Comparison of ENCODE assay signal across 8 cellular contexts in the genomic region with DNA sequence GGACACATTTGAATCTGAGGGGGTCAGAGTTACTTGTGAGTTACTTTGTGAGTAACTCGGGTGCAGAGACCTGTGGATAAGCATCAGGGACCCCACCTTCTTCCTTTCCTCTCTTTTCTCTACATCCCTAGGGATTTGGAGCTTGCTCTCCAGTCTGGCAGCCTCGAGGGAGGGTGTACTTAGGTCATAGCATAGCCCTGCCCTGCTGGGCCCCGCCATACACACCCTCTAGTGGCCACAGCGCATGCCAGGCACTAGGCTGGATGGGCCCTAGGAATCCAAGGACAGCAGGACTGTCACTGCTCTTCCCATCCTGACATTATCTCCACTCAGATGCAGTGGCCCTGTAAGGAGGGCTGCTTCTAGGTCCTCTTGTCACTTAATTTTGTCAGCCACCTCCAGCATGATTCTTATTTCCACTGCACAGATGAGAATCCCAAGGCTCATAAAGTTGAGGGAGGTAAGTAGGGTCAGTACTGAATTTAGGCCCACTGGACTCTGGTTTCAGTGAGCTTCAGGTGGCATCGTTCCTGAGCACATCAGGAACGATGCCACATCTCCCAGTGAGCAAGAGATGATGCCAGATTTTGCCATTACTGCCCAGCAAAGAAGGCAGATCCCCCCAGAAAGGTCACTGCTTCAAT. TPM values are rescaled to one million over a fixed set of nuclear protein-coding genes. Genes with fewer than 3 reads are reported as not detected.
A peak's percentile ranks its signal among the peaks of the same experiment; 100 is the strongest.
DNase-seq lines count a peak whose midpoint lies in the region; ATAC-seq, FAIRE-seq and TF ChIP-seq lines count a peak whose summit lies in the region.

No MANE protein-coding gene starts in this region.

- DNase-seq in AG10803 (ENCODE audit: low read depth) (peak; percentile 82), GM12892 (ENCODE audit: insufficient read length) (no peak), NCI-H82 (lab: John Stamatoyannopoulos, UW) (peak; percentile 95), cerebellar cortex (ENCODE audit: low spot score) (peak; percentile 62), HepG2 (ENCODE audit: low spot score) (peak; percentile 67), GOT3 (lab: John Stamatoyannopoulos, UW) (no peak)

- H3K36me3 ChIP-seq in HepG2 (replicated peaks in 1 of 2; ENCODE audit: control insufficient read depth in 1 of 2, insufficient read depth in 2 of 2, low read length in 2 of 2), result no peaks in the 10 kb centered on the region

- H3K4me2 ChIP-seq in HepG2 (ENCODE audit: low read depth, low read length), result no peak overlapping the region

- FAIRE-seq in GM12892 (lab: Jason Lieb, UNC) (peak; percentile 5), HepG2 (lab: Jason Lieb, UNC) (peak; percentile 84)

- no peaks in the 10 kb centered on the region for H3K9me3 ChIP-seq in HepG2 (ENCODE audit: low read length)

- peaks cover 21% of the 10 kb centered on the region for H3K4me1 ChIP-seq in HepG2 (ENCODE audit: insufficient read depth, low read length)

- ATAC-seq in HepG2 (peak; percentile 76), HG03439 (IDR thresholded peaks at IDR 0.05; ENCODE audit: unreplicated experiment) (no peak), GM18873 (IDR thresholded peaks at IDR 0.05; ENCODE audit: low FRiP score, unreplicated experiment) (no peak)

- TF ChIP-seq POLR2A in GM12892 (IDR thresholded peaks at IDR 0.05; ENCODE audit: low read depth, low read length), result no peak
- TF ChIP-seq POLR2A in HepG2 (IDR thresholded peaks at IDR 0.05; ENCODE audit: insufficient read depth in 1 of 2, low read depth in 2 of 2, low read length in 2 of 2), result no peak

- H3K27me3 ChIP-seq in HepG2 (ENCODE audit: control insufficient read depth in 1 of 2, insufficient read depth in 2 of 2, low read length in 2 of 2), result no peaks in the 10 kb centered on the region; a peak in 1 of 5 replicates

- in situ Hi-C loops in HepG2 (cut with HindIII; ENCODE audit: extremely low pct_ligation_motif_present, low pct_unique_long_range_greater_than_20kb), result no loop called here

- H3K4me3 ChIP-seq in AG10803 (ENCODE audit: low read length), result no peak overlapping the region
- H3K4me3 ChIP-seq in HepG2 (replicated peaks in 1 of 3; ENCODE audit: insufficient read depth in 1 of 3, low read depth in 2 of 3, low read length in 3 of 3), result no peak overlapping the region

- TF ChIP-seq RAD21 in HepG2 (CRISPR knock-in tag; IDR thresholded peaks at IDR 0.05), result peak; percentile 91

- BruUV-seq in HepG2 (replicated peaks; lab: Mats Ljungman, UMichigan), result no TSS peak

- no peak for TF ChIP-seq EP300 in HepG2 (IDR thresholded peaks at IDR 0.05; ENCODE audit: low read depth in 2 of 2, low read length in 2 of 2)
- no peak for TF ChIP-seq EP300 in HepG2 (CRISPR knock-in tag; IDR thresholded peaks at IDR 0.05; ENCODE audit: borderline replicate concordance)

- no peak overlapping the region for H3K9ac ChIP-seq in HepG2 (ENCODE audit: insufficient read depth, low read depth, low read length)

- TF ChIP-seq CTCF in AG10803 (conservative IDR thresholded peaks at IDR 0.05; ENCODE audit: low read length) (peak; percentile 89), HepG2 (CRISPR knock-in tag; IDR thresholded peaks at IDR 0.05) (peak; percentile 94)

- H4K20me1 ChIP-seq in HepG2 (ENCODE audit: insufficient read depth, low read length), result 0 out of 2 replicates have a peak, but pooled peaks cover 2% of the 10 kb centered on the region

- H3K27ac ChIP-seq in HepG2 (ENCODE audit: extremely low read length, insufficient read depth, low read length), result no peak overlapping the region

- intact Hi-C loops in HepG2 (cut with micrococcal nuclease; ENCODE audit: unreplicated experiment), result loop anchor here (1.0 to 2.0 kb wide), 2 partner anchors 20 to 79 kb away; no protein-coding TSS in a partner anchor

- 3% methylated on average over 6 of the region's 6 CpGs for WGBS in HepG2 (ENCODE audit: low lambda C conversion rate)

- CTCF ChIA-PET in HepG2 (lab: Yijun Ruan, JAX; ENCODE audit: low intra/inter-chr PET ratio, low total read pairs), result interaction anchor here (1.1 to 2.0 kb wide), 3 partner anchors 77 to 95 kb away, joined by 4 to 13 read pairs (median 8); no protein-coding TSS in a partner anchor

- POLR2A ChIA-PET in HepG2 (lab: Yijun Ruan, JAX), result no interaction called here

- H2AFZ ChIP-seq in HepG2 (ENCODE audit: low read length), result no peak overlapping the region

- peaks cover 9% of the 10 kb centered on the region for H3K79me2 ChIP-seq in HepG2 (ENCODE audit: insufficient read depth, low read length)

TF ChIP-seq in HepG2, 621 proteins besides CTCF, POLR2A, EP300 and RAD21 (continues in another document):
- TF ChIP-seq ZNF615 (CRISPR knock-in tag; IDR thresholded peaks at IDR 0.05; ENCODE audit: borderline replicate concordance) (no peak), RXRA (CRISPR knock-in tag; IDR thresholded peaks at IDR 0.05) (peak; percentile 51; the same call in 1 of the 2 replicates), ZSCAN21 (CRISPR knock-in tag; IDR thresholded peaks at IDR 0.05; ENCODE audit: borderline replicate concordance) (peak; percentile 33; the same call in 1 of the 2 replicates), KMT2A (CRISPR knock-in tag; IDR thresholded peaks at IDR 0.05) (0 out of 2 replicates have a peak, but pooled peaks have one; percentile 25), SAP130 (CRISPR knock-in tag; IDR thresholded peaks at IDR 0.05; ENCODE audit: low read depth) (peak; percentile 40; the same call in 1 of the 2 replicates), U2AF2 (IDR thresholded peaks at IDR 0.05; ENCODE audit: low read depth, low read length) (no peak), ATF7-NPFF (CRISPR knock-in tag; IDR thresholded peaks at IDR 0.05; ENCODE audit: low read depth) (no peak), RARA (CRISPR knock-in tag; IDR thresholded peaks at IDR 0.05) (peak; percentile 19; the same call in 1 of the 2 replicates), ATF1 (CRISPR knock-in tag; IDR thresholded peaks at IDR 0.05) (no peak), CHD2 (IDR thresholded peaks at IDR 0.05; ENCODE audit: low read depth, low read length) (no peak), ZNF263 (CRISPR knock-in tag; IDR thresholded peaks at IDR 0.05) (peak; percentile 16; the same call in 1 of the 2 replicates), ZNF329 (CRISPR knock-in tag; IDR thresholded peaks at IDR 0.05; ENCODE audit: low read depth) (0 out of 2 replicates have a peak, but pooled peaks have one; percentile 37), SALL1 (CRISPR knock-in tag; IDR thresholded peaks at IDR 0.05) (peak; percentile 46; the same call in 1 of the 2 replicates)
- TF ChIP-seq, protein P1, sequence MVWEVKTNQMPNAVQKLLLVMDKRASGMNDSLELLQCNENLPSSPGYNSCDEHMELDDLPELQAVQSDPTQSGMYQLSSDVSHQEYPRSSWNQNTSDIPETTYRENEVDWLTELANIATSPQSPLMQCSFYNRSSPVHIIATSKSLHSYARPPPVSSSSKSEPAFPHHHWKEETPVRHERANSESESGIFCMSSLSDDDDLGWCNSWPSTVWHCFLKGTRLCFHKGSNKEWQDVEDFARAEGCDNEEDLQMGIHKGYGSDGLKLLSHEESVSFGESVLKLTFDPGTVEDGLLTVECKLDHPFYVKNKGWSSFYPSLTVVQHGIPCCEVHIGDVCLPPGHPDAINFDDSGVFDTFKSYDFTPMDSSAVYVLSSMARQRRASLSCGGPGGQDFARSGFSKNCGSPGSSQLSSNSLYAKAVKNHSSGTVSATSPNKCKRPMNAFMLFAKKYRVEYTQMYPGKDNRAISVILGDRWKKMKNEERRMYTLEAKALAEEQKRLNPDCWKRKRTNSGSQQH (CRISPR knock-in tag; IDR thresholded peaks at IDR 0.05; ENCODE audit: low read depth), result no peak

RNA-seq across cellular contexts. Expression of gene SMAD6, which starts 3.6 kb away (rescaled TPM):
- polyA plus RNA-seq in GM12892 (2012; ENCODE audit: missing spikeins), result not detected
- 2.6 and 4.4 TPM in 2 replicates for total RNA-seq in HepG2 (2016; rRNA removed; fragmentation: Illumina TruSeq; extraction: Trizol)
- 0.79 and 0.91 TPM in 2 replicates for total RNA-seq in HepG2 (2016; cell fraction: cytosol; rRNA removed; fragmentation: Illumina TruSeq; extraction: Trizol; ENCODE audit: low read depth)
- total RNA-seq in HepG2 (2016; cell fraction: insoluble cytoplasmic fraction; rRNA removed; fragmentation: Illumina TruSeq; extraction: Trizol), result 2.3 and 4.5 TPM in 2 replicates
- 2.0 and 2.2 TPM in 2 replicates for total RNA-seq in HepG2 (2016; cell fraction: membrane; rRNA removed; fragmentation: Illumina TruSeq; extraction: Trizol)
- total RNA-seq in HepG2 (2016; cell fraction: nucleus; rRNA removed; fragmentation: Illumina TruSeq; extraction: Trizol), result 7.0 and 9.1 TPM in 2 replicates
- polyA plus RNA-seq in HepG2 (2011; rRNA removed), result 3.1 and 3.3 TPM in 2 replicates
- 1.3 and 2.9 TPM in 2 replicates for polyA plus RNA-seq in HepG2 (2011; cell fraction: cytosol; rRNA removed)
- polyA plus RNA-seq in HepG2 (2011; cell fraction: nucleus; rRNA removed), result 6.7 and 14.1 TPM in 2 replicates
- 3.3 and 3.9 TPM in 2 replicates for polyA plus RNA-seq in HepG2 (2012)
- 1.1 and 2.0 TPM in 2 replicates for polyA plus RNA-seq in HepG2 (2016; cell fraction: cytosol; fragmentation: Illumina TruSeq; extraction: Trizol; ENCODE audit: low read depth)
- 2.3 and 2.9 TPM in 2 replicates for polyA plus RNA-seq in HepG2 (2016; cell fraction: insoluble cytoplasmic fraction; fragmentation: Illumina TruSeq; extraction: Trizol; ENCODE audit: low read depth)
- polyA plus RNA-seq in HepG2 (2016; cell fraction: membrane; fragmentation: Illumina TruSeq; extraction: Trizol; ENCODE audit: low read depth), result 1.5 and 2.1 TPM in 2 replicates
- polyA plus RNA-seq in HepG2 (2016; cell fraction: nucleus; fragmentation: Illumina TruSeq; extraction: Trizol; ENCODE audit: insufficient read depth, low read depth), result 7.1 and 8.1 TPM in 2 replicates
- 19.3 and 109 TPM in 2 replicates for polyA minus RNA-seq in HepG2 (2011; rRNA and poly(A)+ RNA removed; ENCODE audit: low replicate concordance)
- 5.3 and 5.6 TPM in 2 replicates for polyA minus RNA-seq in HepG2 (2011; cell fraction: cytosol; rRNA and poly(A)+ RNA removed)
- polyA minus RNA-seq in HepG2 (2011; cell fraction: nucleus; rRNA and poly(A)+ RNA removed), result 11.7 and 25.1 TPM in 2 replicates

Comparison
In these comparisons a context has a peak if more than half of its experiments do, and no peak if none do; other contexts are left out.
1. DNase-seq: peak in AG10803 (single experiment), NCI-H82 (single experiment), cerebellar cortex (single experiment) and HepG2 (single experiment); none in GM12892 (single experiment) and GOT3 (single experiment).